20 cellular contexts compared by ENCODE assay signal in the genomic region with DNA sequence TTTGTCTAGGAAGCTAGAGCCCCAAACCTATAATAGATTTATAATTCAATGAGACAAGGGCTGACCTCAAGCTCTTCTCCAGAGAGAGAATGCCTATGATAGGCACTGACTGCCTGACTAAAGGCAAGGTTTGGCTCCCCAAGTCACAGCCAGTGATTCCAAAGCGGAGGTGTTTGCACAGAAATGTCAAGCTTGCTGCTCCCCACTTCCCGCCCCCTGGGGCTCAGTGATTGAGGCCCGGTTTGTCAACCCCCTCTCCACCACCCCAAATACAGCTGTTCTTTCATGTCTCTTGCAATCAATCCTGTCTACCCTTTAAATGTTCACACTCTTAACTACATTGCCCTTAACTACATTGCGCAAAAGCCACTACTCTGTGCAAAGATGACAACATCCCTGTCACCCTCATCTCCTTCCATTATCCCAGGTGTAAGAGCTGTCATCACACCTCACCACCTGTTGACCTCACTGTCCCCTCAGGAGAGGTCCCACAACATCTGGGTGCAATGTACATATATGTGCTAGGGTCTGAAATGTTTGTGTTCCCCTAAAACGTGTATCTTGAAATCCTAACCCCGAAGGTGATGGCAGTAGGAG. TPM values are rescaled to one million over a fixed set of nuclear protein-coding genes. Genes with fewer than 3 reads are reported as not detected.
DNase-seq lines count a peak whose midpoint lies in the region; TF ChIP-seq lines count a peak whose summit lies in the region.
"Had no signal": no experiment of that assay in that cellular context is flagged by ENCODE, and none has a peak within 500 bp of the region (broad histone marks: within the 10 kb centered on the region; RNA-seq: fewer than 3 reads in every experiment).

No MANE protein-coding gene starts in this region.

- no peak for DNase-seq in CD4-positive, alpha-beta memory T cell
- no peak for DNase-seq in activated naive CD8-positive, alpha-beta T cell treated with anti-CD3 and anti-CD28 coated beads for 36 hours
- DNase-seq in progenitor cell of endocrine pancreas (ENCODE audit: low spot score, unreplicated experiment): no peak
- DNase-seq in RKO (ENCODE audit: low spot score): no peak
- DNase-seq in stimulated activated naive CD4-positive, alpha-beta T cell treated with Interleukin-2 at 50 U/mL for 16 hours (lab: John Stamatoyannopoulos, UW): no peak
- DNase-seq in GM03348 (ENCODE audit: low spot score): no peak
- DNase-seq in DMS153 (lab: John Stamatoyannopoulos, UW): no peak
- DNase-seq: DND-41; GOT3; NCI-H1105; NCI-H1694 treated with DMSO at 0.1 percent for 48 hours; NCI-H345; NCI-H69; NK-92 treated with Interleukin-12 subunit alpha and Interleukin-12 subunit beta, amount 100 ng/mL, for 24 hours; PC-3; T-cell had no signal

- H3K36me3 ChIP-seq in CD4-positive, alpha-beta memory T cell (ENCODE audit: insufficient read depth, low read length): peaks cover 9% of the 10 kb centered on the region

- H3K4me1 ChIP-seq in CD4-positive, alpha-beta memory T cell (ENCODE audit: insufficient read depth, low read length): peaks cover 12% of the 10 kb centered on the region

- H3K27me3 Mint-ChIP-seq in CD4-positive, alpha-beta memory T cell: no peaks in the 10 kb centered on the region
- no peaks in the 10 kb centered on the region for H3K27me3 Mint-ChIP-seq in IgD-negative memory B cell
- no peaks in the 10 kb centered on the region for H3K27me3 Mint-ChIP-seq in activated naive CD8-positive, alpha-beta T cell treated with anti-CD3 and anti-CD28 coated beads for 36 hours
- H3K27me3 Mint-ChIP-seq in progenitor cell of endocrine pancreas: no peaks in the 10 kb centered on the region
- H3K27me3 Mint-ChIP-seq: T-cell had no signal

- no peak overlapping the region for H3K4me3 ChIP-seq in CD4-positive, alpha-beta memory T cell (ENCODE audit: low read length in 2 of 2)
- H3K4me3 ChIP-seq: K562, SK-N-MC had no signal

- no peak for TF ChIP-seq CTCF in progenitor cell of endocrine pancreas (IDR thresholded peaks at IDR 0.05; ENCODE audit: unreplicated experiment)

- peaks cover 6 to 28% of the 10 kb centered on the region in 2 donors for H3K36me3 Mint-ChIP-seq in CD4-positive, alpha-beta memory T cell
- H3K36me3 Mint-ChIP-seq in IgD-negative memory B cell: peaks cover 1% of the 10 kb centered on the region
- H3K36me3 Mint-ChIP-seq in activated naive CD8-positive, alpha-beta T cell treated with anti-CD3 and anti-CD28 coated beads for 36 hours: peaks cover 16% of the 10 kb centered on the region
- peaks cover 2% of the 10 kb centered on the region for H3K36me3 Mint-ChIP-seq in progenitor cell of endocrine pancreas (ENCODE audit: insufficient read depth)

- no peak overlapping the region for H3K4me3 Mint-ChIP-seq in CD4-positive, alpha-beta memory T cell
- H3K4me3 Mint-ChIP-seq in IgD-negative memory B cell (peak overlapping the region in 1 of 4 donors; percentile 60), progenitor cell of endocrine pancreas (ENCODE audit: low read depth) (no peak overlapping the region)
- no peak overlapping the region for H3K4me3 Mint-ChIP-seq in activated naive CD8-positive, alpha-beta T cell treated with anti-CD3 and anti-CD28 coated beads for 36 hours
- H3K4me3 Mint-ChIP-seq: T-cell had no signal

- intact Hi-C loops in CD4-positive, alpha-beta memory T cell (cut with micrococcal nuclease): no loop called here

- H3K4me1 Mint-ChIP-seq in CD4-positive, alpha-beta memory T cell: peaks cover 39 to 78% (median 46%) of the 10 kb centered on the region in 4 donors
- H3K4me1 Mint-ChIP-seq in IgD-negative memory B cell (peaks cover 13 to 32% (median 27%) of the 10 kb centered on the region in 3 donors), progenitor cell of endocrine pancreas (ENCODE audit: low read depth) (no peaks in the 10 kb centered on the region)
- H3K4me1 Mint-ChIP-seq in activated naive CD8-positive, alpha-beta T cell treated with anti-CD3 and anti-CD28 coated beads for 36 hours: peaks cover 42% of the 10 kb centered on the region

- H3K9me3 Mint-ChIP-seq in CD4-positive, alpha-beta memory T cell: no peaks in the 10 kb centered on the region
- H3K9me3 Mint-ChIP-seq in IgD-negative memory B cell (no peaks in the 10 kb centered on the region), progenitor cell of endocrine pancreas (ENCODE audit: low read depth) (no peaks in the 10 kb centered on the region)
- peaks cover 2% of the 10 kb centered on the region for H3K9me3 Mint-ChIP-seq in activated naive CD8-positive, alpha-beta T cell treated with anti-CD3 and anti-CD28 coated beads for 36 hours
- H3K9me3 Mint-ChIP-seq: T-cell had no signal

- H3K27ac ChIP-seq in CD4-positive, alpha-beta memory T cell (ENCODE audit: low read depth, low read length): no peak overlapping the region
- H3K27ac ChIP-seq: C4-2B, SK-N-MC had no signal

- POLR2A ChIA-PET in CD4-positive, alpha-beta memory T cell (lab: Charles Lee; ENCODE audit: partially characterized antibody): interaction anchor here (1.5 kb wide), 1 partner anchor 57 kb away, joined by 5 read pairs; no protein-coding TSS in a partner anchor

- CTCF ChIA-PET in CD4-positive, alpha-beta memory T cell (lab: Charles Lee; ENCODE audit: partially characterized antibody): interaction anchor here (0.9 to 2.1 kb wide), 6 partner anchors 10 to 133 kb away, joined by 3 to 7 read pairs (median 4); no protein-coding TSS in a partner anchor

- H3K9me3 ChIP-seq in CD4-positive, alpha-beta memory T cell (ENCODE audit: control insufficient read depth in 1 of 2, low read length in 2 of 2): no peaks in the 10 kb centered on the region

- H3K27me3 ChIP-seq in CD4-positive, alpha-beta memory T cell (ENCODE audit: insufficient read depth, low read length): no peaks in the 10 kb centered on the region

- peak overlapping the region in 5 of 7 donors; percentile 0 to 60 (median 49) for H3K27ac Mint-ChIP-seq in CD4-positive, alpha-beta memory T cell
- peak overlapping the region in 2 of 3 donors; percentile 6 to 44 for H3K27ac Mint-ChIP-seq in IgD-negative memory B cell
- H3K27ac Mint-ChIP-seq in activated naive CD8-positive, alpha-beta T cell treated with anti-CD3 and anti-CD28 coated beads for 36 hours: peak overlapping the region; percentile 34
- H3K27ac Mint-ChIP-seq in progenitor cell of endocrine pancreas: peak overlapping the region; percentile 2
- H3K27ac Mint-ChIP-seq: T-cell had no signal

RNA-seq across cellular contexts. Expression of gene NUDCD3, which starts 58.0 kb away (rescaled TPM):
- total RNA-seq in CD4-positive, alpha-beta memory T cell: 100 to 1,000 TPM; 100 to 108 TPM
- polyA plus RNA-seq in CD4-positive, alpha-beta memory T cell: 10 to 100 TPM; 55.2 to 61.8 TPM
- 57.4 TPM for polyA plus RNA-seq in IgD-negative memory B cell
- 10 to 100 TPM; 94.9 to 96.9 TPM for total RNA-seq in activated naive CD8-positive, alpha-beta T cell treated with anti-CD3 and anti-CD28 coated beads for 36 hours
- total RNA-seq in progenitor cell of endocrine pancreas: 86.2 and 89.0 TPM in 2 replicates
